19 cellular contexts compared by ENCODE assay signal in the genomic region with DNA sequence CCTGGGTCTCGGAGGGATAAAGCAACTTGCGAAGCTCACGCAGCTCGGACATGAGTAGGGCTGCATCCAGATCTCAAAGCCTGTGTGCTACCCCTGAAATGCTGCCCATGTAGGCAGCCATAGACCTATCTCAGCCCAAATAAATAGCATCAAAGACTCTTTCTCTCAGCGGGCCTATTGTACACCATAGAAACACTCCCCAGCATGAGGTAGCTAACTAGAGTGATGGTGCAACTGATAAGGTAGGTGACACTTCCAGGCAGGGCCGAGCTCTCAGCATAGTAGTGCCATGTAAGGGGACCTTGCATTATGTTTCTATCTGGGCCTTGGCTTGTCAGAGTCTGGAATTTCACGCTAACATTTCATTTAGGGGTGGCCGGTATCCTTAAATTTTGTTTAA. TPM values are rescaled to one million over a fixed set of nuclear protein-coding genes. Genes with fewer than 3 reads are reported as not detected.
DNase-seq lines count a peak whose midpoint lies in the region; ATAC-seq and TF ChIP-seq lines count a peak whose summit lies in the region.
"Had no signal": no experiment of that assay in that cellular context is flagged by ENCODE, and none has a peak within 500 bp of the region (broad histone marks: within the 10 kb centered on the region; RNA-seq: fewer than 3 reads in every experiment).

No MANE protein-coding gene starts in this region.

- no peak for TF ChIP-seq CTCF in endodermal cell (conservative IDR thresholded peaks at IDR 0.05)

- peaks cover 7% of the 10 kb centered on the region for H3K9me3 ChIP-seq in endodermal cell (ENCODE audit: control insufficient read depth, low read length)
- no peaks in the 10 kb centered on the region for H3K9me3 ChIP-seq in naive thymus-derived CD4-positive, alpha-beta T cell (ENCODE audit: control insufficient read depth in 2 of 3, low read length in 3 of 3)
- H3K9me3 ChIP-seq: A549, BE2C had no signal

- CTCF ChIA-PET in naive thymus-derived CD4-positive, alpha-beta T cell (lab: Charles Lee), result no interaction called here

- no peaks in the 10 kb centered on the region for H3K4me1 ChIP-seq in endodermal cell (ENCODE audit: control insufficient read depth, insufficient read depth, low read length)
- H3K4me1 ChIP-seq in naive thymus-derived CD4-positive, alpha-beta T cell (ENCODE audit: control insufficient read depth in 2 of 2, insufficient read depth in 2 of 2, low read length in 2 of 2), result peaks cover 0 to 12% of the 10 kb centered on the region in 2 donors
- H3K4me1 ChIP-seq: A549, BE2C had no signal

- no peak overlapping the region for H3K4me3 ChIP-seq in endodermal cell (ENCODE audit: low read length)
- H3K4me3 ChIP-seq in naive thymus-derived CD4-positive, alpha-beta T cell (ENCODE audit: low read length), result no peak overlapping the region
- H3K4me3 ChIP-seq: A549, GM23338 had no signal

- H3K27ac ChIP-seq in endodermal cell (ENCODE audit: low read depth, low read length), result no peak overlapping the region
- no peak overlapping the region for H3K27ac ChIP-seq in naive thymus-derived CD4-positive, alpha-beta T cell (ENCODE audit: low read depth, low read length)
- H3K27ac ChIP-seq: A549, C4-2B had no signal

- ATAC-seq in naive thymus-derived CD4-positive, alpha-beta T cell, result peak; percentile 65
- ATAC-seq in stimulated activated naive CD8-positive, alpha-beta T cell treated with anti-CD3 and anti-CD28 coated beads, Interleukin-15, Interleukin-2, amounts not matched to agents 100 U/mL and 50 U/mL, for 24 hours, result no peak
- no peak for ATAC-seq in HG02840 (IDR thresholded peaks at IDR 0.05; ENCODE audit: low FRiP score, unreplicated experiment)
- ATAC-seq: A549, GM23338 had no signal

- intact Hi-C loops in naive thymus-derived CD4-positive, alpha-beta T cell (cut with micrococcal nuclease), result no loop called here

- H3K27me3 ChIP-seq in endodermal cell (ENCODE audit: control insufficient read depth, insufficient read depth, low read length, poor library complexity, severe bottlenecking), result no peaks in the 10 kb centered on the region
- H3K27me3 ChIP-seq in naive thymus-derived CD4-positive, alpha-beta T cell (ENCODE audit: control insufficient read depth in 2 of 2, insufficient read depth in 2 of 2, low read length in 2 of 2), result no peaks in the 10 kb centered on the region
- H3K27me3 ChIP-seq: BE2C had no signal

- H3K9me3 Mint-ChIP-seq in endodermal cell, result peaks cover 13% of the 10 kb centered on the region
- peaks cover 0 to 2% (median 0%) of the 10 kb centered on the region in 11 donors for H3K9me3 Mint-ChIP-seq in naive thymus-derived CD4-positive, alpha-beta T cell

- peaks cover 23% of the 10 kb centered on the region for H3K4me1 Mint-ChIP-seq in endodermal cell
- no peaks in the 10 kb centered on the region for H3K4me1 Mint-ChIP-seq in naive thymus-derived CD4-positive, alpha-beta T cell

- H3K9ac ChIP-seq in endodermal cell (ENCODE audit: extremely low read depth, low read length, poor library complexity, severe bottlenecking), result no peak overlapping the region

- no peak overlapping the region for H3K27ac Mint-ChIP-seq in endodermal cell
- H3K27ac Mint-ChIP-seq in naive thymus-derived CD4-positive, alpha-beta T cell, result no peak overlapping the region
- H3K27ac Mint-ChIP-seq: CD4-positive, alpha-beta memory T cell; GM23338 had no signal

- POLR2A ChIA-PET in naive thymus-derived CD4-positive, alpha-beta T cell (lab: Charles Lee), result no interaction called here

- H3K27me3 Mint-ChIP-seq in endodermal cell (ENCODE audit: insufficient read depth), result peaks cover 32% of the 10 kb centered on the region
- peaks cover 0 to 30% (median 0%) of the 10 kb centered on the region in 5 donors for H3K27me3 Mint-ChIP-seq in naive thymus-derived CD4-positive, alpha-beta T cell

- H3K36me3 ChIP-seq in endodermal cell (ENCODE audit: control insufficient read depth, insufficient read depth, low read length), result no peaks in the 10 kb centered on the region
- no peaks in the 10 kb centered on the region for H3K36me3 ChIP-seq in naive thymus-derived CD4-positive, alpha-beta T cell (ENCODE audit: control insufficient read depth in 2 of 3, insufficient read depth in 3 of 3, low read length in 3 of 3)
- H3K36me3 ChIP-seq: BE2C had no signal

- DNase-seq in ELF-1 (ENCODE audit: low read depth, low spot score), result peak; percentile 7
- peak; percentile 64 for DNase-seq in NCI-H146 (lab: John Stamatoyannopoulos, UW)
- DNase-seq in endodermal cell, result peak; percentile 49
- DNase-seq in naive thymus-derived CD4-positive, alpha-beta T cell, result no peak
- no peak for DNase-seq in Kasumi-1 (lab: John Stamatoyannopoulos, UW)
- no peak for DNase-seq in stimulated activated naive CD8-positive, alpha-beta T cell treated with anti-CD3 and anti-CD28 coated beads, Interleukin-15, Interleukin-2, amounts not matched to agents 100 U/mL and 50 U/mL, for 24 hours
- DNase-seq in activated CD4-positive, CD25-positive, alpha-beta regulatory T cell (lab: John Stamatoyannopoulos, UW), result no peak
- DNase-seq: BE2C; CD4-positive, alpha-beta memory T cell; COR-L47; DMS153; DMS79 treated with DMSO at 0.1 percent for 48 hours; EL; GDM1; H7 had no signal

- 76 to 81% methylated on average over 5 to 8 of the region's 8 CpGs for WGBS in endodermal cell (ENCODE audit: insufficient coverage in 1 of 2, insufficient read length in 1 of 2), 2 experiments

- no peak overlapping the region for H3K4me3 Mint-ChIP-seq in endodermal cell
- H3K4me3 Mint-ChIP-seq in naive thymus-derived CD4-positive, alpha-beta T cell, result no peak overlapping the region
- H3K4me3 Mint-ChIP-seq: CD4-positive, alpha-beta memory T cell; GM23338 had no signal

- no peaks in the 10 kb centered on the region for H3K36me3 Mint-ChIP-seq in endodermal cell (ENCODE audit: low read depth)
- H3K36me3 Mint-ChIP-seq in naive thymus-derived CD4-positive, alpha-beta T cell, result no peaks in the 10 kb centered on the region
- H3K36me3 Mint-ChIP-seq: CD4-positive, alpha-beta memory T cell had no signal

RNA-seq across cellular contexts. Expression of a gene that starts 52.4 kb away (rescaled TPM):
- total RNA-seq in endodermal cell, result 10 to 100 TPM; 29.0 to 33.5 TPM
- 24.6 TPM for polyA plus RNA-seq in endodermal cell (2013, experiment 1 of 2)
- polyA plus RNA-seq in endodermal cell (2013, experiment 2 of 2), result 25.8 TPM
- 10 to 100 TPM; 16.5 to 57.9 (median 26.2) TPM for total RNA-seq in naive thymus-derived CD4-positive, alpha-beta T cell
- 10 to 100 TPM; 14.8 to 19.0 TPM for polyA plus RNA-seq in naive thymus-derived CD4-positive, alpha-beta T cell

Comparison
In these comparisons a context has a peak if more than half of its experiments do, and no peak if none do; other contexts are left out.
1. DNase-seq: peak in ELF-1 (single experiment), NCI-H146 (single experiment) and endodermal cell (single experiment); none in naive thymus-derived CD4-positive, alpha-beta T cell (0 of 9), Kasumi-1 (0 of 2), stimulated activated naive CD8-positive, alpha-beta T cell treated with anti-CD3 and anti-CD28 coated beads, Interleukin-15, Interleukin-2, amounts not matched to agents 100 U/mL and 50 U/mL, for 24 hours (single experiment) and activated CD4-positive, CD25-positive, alpha-beta regulatory T cell (0 of 4).